ENCODE assay signal across 18 cellular contexts in genomic region chr2:37526323-37526722, GRCh38.
DNase-seq lines count a peak whose midpoint lies in the region; ATAC-seq and TF ChIP-seq lines count a peak whose summit lies in the region.
"Had no signal": no experiment of that assay in that cellular context is flagged by ENCODE, and none has a peak within 500 bp of the region (broad histone marks: within the 10 kb centered on the region; RNA-seq: fewer than 3 reads in every experiment).

No MANE protein-coding gene starts in this region.

- TF ChIP-seq RAD21 in Ishikawa (IDR thresholded peaks at IDR 0.05; ENCODE audit: low read depth): no peak

- no peak for ATAC-seq in GM21576 (IDR thresholded peaks at IDR 0.05; ENCODE audit: unreplicated experiment)
- ATAC-seq: activated naive CD4-positive, alpha-beta T cell treated with anti-CD3 and anti-CD28 coated beads, Interleukin-2, amount 50 U/mL, for 72 hours; gastroesophageal sphincter had no signal

- in situ Hi-C loops in SK-MEL-5 (cut with HindIII; ENCODE audit: low pct_unique_long_range_greater_than_20kb, low sequenced_read_pairs): no loop called here

- peak; percentile 28 for DNase-seq in DMS 273 (lab: John Stamatoyannopoulos, UW; ENCODE audit: unreplicated experiment)
- no peak for DNase-seq in DMS 273 treated with DMSO at 0.1 percent for 48 hours (lab: John Stamatoyannopoulos, UW)
- DNase-seq in SK-MEL-5 (ENCODE audit: low read depth, low spot score): peak; percentile 44
- DNase-seq in kidney tubule cell (ENCODE audit: low spot score): peak; percentile 19
- DNase-seq in nucleus accumbens (lab: John Stamatoyannopoulos, UW): no peak
- no peak for DNase-seq in NCI-H2107 treated with DMSO at 0.1 percent for 48 hours (lab: John Stamatoyannopoulos, UW; ENCODE audit: unreplicated experiment)
- DNase-seq: activated B cell treated with CpG ODN at 0.5 μM for 24 hours; activated CD8-positive, alpha-beta memory T cell treated with anti-CD3 and anti-CD28 coated beads for 24 hours; H9; midbrain; NCI-H226; NK-92 treated with Interleukin-12 subunit alpha and Interleukin-12 subunit beta, amount 100 ng/mL, for 24 hours; SHP77 treated with DMSO at 0.1 percent for 48 hours; spleen had no signal

- TF ChIP-seq EP300 in Ishikawa (IDR thresholded peaks at IDR 0.05; ENCODE audit: borderline replicate concordance): no peak

TF ChIP-seq in Ishikawa, 13 proteins besides CTCF, POLR2A, EP300 and RAD21:
- TF ChIP-seq FOXM1 (IDR thresholded peaks at IDR 0.05; ENCODE audit: borderline replicate concordance, low read depth): no peak
- peak; percentile 86 for TF ChIP-seq USF1 (IDR thresholded peaks at IDR 0.05)

Comparison
In these comparisons a context has a peak if more than half of its experiments do, and no peak if none do; other contexts are left out.
1. DNase-seq: peak in DMS 273 (single experiment), SK-MEL-5 (single experiment) and kidney tubule cell (single experiment); none in DMS 273 treated with DMSO at 0.1 percent for 48 hours (single experiment), nucleus accumbens (0 of 56) and NCI-H2107 treated with DMSO at 0.1 percent for 48 hours (single experiment).